28 cellular contexts compared by ENCODE assay signal in the genomic region with DNA sequence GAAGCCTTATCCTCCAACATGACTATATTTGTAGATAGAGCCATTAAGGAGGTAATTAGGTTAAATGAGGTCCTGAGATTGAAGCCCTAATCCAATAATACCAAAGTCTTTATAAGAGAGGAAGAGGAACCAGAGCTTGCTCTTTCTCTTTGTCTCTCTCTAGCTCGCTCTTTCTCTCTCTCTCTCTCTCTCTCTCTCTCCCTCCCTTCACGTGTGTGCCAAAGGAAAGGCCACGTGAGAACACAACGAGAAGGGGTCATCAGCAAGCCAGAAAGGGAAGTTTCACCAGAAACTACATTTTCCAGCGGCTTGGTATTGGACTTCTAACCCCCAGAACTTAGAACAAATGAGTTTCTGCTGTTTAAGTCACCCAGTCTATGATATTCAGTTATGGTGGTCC.
"Had no signal": no experiment of that assay in that cellular context is flagged by ENCODE, and none has a peak within 500 bp of the region (broad histone marks: within the 10 kb centered on the region; RNA-seq: fewer than 3 reads in every experiment).

No MANE protein-coding gene starts in this region.

- H3K4me3 ChIP-seq: adrenal gland, ascending aorta, hepatocyte, left ventricle myocardium inferior, stomach, suprapubic skin, tibial nerve had no signal

- H3K36me3 ChIP-seq: adrenal gland, ascending aorta, brain microvascular endothelial cell, left ventricle myocardium inferior, stomach, suprapubic skin, tibial nerve, WERI-Rb-1 had no signal

- H2AFZ ChIP-seq: hepatocyte had no signal

- DNase-seq: activated CD4-positive, alpha-beta T cell treated with anti-CD3 and anti-CD28 coated beads, Interleukin-2, amount 10 ng/mL, durations not matched to agents 7 days and 5 days; activated CD4-positive, CD25-positive, alpha-beta regulatory T cell treated with anti-CD3 and anti-CD28 coated beads, Interleukin-2, amount 50 U/mL, for 72 hours; activated CD8-positive, alpha-beta T cell treated with anti-CD3 and anti-CD28 coated beads, Interleukin-2, amount 10 ng/mL, durations not matched to agents 7 days and 5 days; adrenal gland; brain microvascular endothelial cell; caudate nucleus; dermis blood vessel endothelial cell; effector CD8-positive, alpha-beta T cell; erythroblast; foreskin keratinocyte; kidney glomerular epithelial cell; left ventricle myocardium inferior; mammary epithelial cell; midbrain; natural killer cell; occipital lobe; posterior cingulate gyrus; small intestine; stimulated activated CD4-positive, alpha-beta T cell treated with anti-CD3 and anti-CD28 coated beads, Interleukin-2, amount 100 ng/mL, for 24 hours; stomach; WERI-Rb-1 had no signal

- H3K4me2 ChIP-seq: hepatocyte had no signal

- H3K9me3 ChIP-seq: adrenal gland, ascending aorta, suprapubic skin had no signal

- ATAC-seq: activated CD8-positive, alpha-beta T cell treated with anti-CD3 and anti-CD28 coated beads, Interleukin-2, amount 10 ng/mL, durations not matched to agents 7 days and 5 days; activated naive CD4-positive, alpha-beta T cell treated with anti-CD3 and anti-CD28 coated beads, Interleukin-2, amount 50 U/mL, for 72 hours; foreskin keratinocyte; natural killer cell; sciatic nerve; stimulated activated memory B cell treated with anti-CD40 and anti-IgM and Interleukin-4, amounts not matched to agents 10 μg/mL and 1 μg/mL and 100 μg/mL, for 72 hours had no signal

- H3K27me3 ChIP-seq: adrenal gland, ascending aorta, brain microvascular endothelial cell, foreskin keratinocyte, hepatocyte, stomach, suprapubic skin, tibial nerve had no signal

- H3K27ac ChIP-seq: adrenal gland, ascending aorta, brain microvascular endothelial cell, foreskin keratinocyte, hepatocyte, left ventricle myocardium inferior, stomach, suprapubic skin, tibial nerve, WERI-Rb-1 had no signal

- H3K79me2 ChIP-seq: hepatocyte had no signal

- H3K4me1 ChIP-seq: adrenal gland, ascending aorta, foreskin keratinocyte, left ventricle myocardium inferior, stomach, suprapubic skin, tibial nerve had no signal
